13 cellular contexts compared by ENCODE assay signal in genomic region chr17:78027121-78027520, GRCh38.
"Had no signal": no experiment of that assay in that cellular context is flagged by ENCODE, and none has a peak within 500 bp of the region (broad histone marks: within the 10 kb centered on the region; RNA-seq: fewer than 3 reads in every experiment).

No MANE protein-coding gene starts in this region.

- H3K27me3 ChIP-seq: gastroesophageal sphincter had no signal

- DNase-seq: activated CD4-positive, alpha-beta T cell treated with anti-CD3 and anti-CD28 coated beads, Interleukin-2, amount 50 U/mL, for 4 hours; activated naive CD4-positive, alpha-beta T cell; central memory CD4-positive, alpha-beta T cell; hippocampal formation; kidney glomerular epithelial cell; stimulated activated CD4-positive, alpha-beta T cell treated with anti-CD3 and anti-CD28 coated beads, Interleukin-12 subunit alpha, Interleukin-12 subunit beta, amount 100 ng/mL, for 4 hours; stimulated activated naive CD4-positive, alpha-beta T cell treated with Interleukin-2 at 50 U/mL for 16 hours; trophoblast cell had no signal

- H3K9me3 ChIP-seq: gastroesophageal sphincter had no signal

- ATAC-seq: activated CD4-positive, CD25-positive, alpha-beta regulatory T cell treated with anti-CD3 and anti-CD28 coated beads, Interleukin-2, amount 50 U/mL, for 24 hours; gastroesophageal sphincter had no signal

- H3K27ac ChIP-seq: gastroesophageal sphincter had no signal

- H3K27ac Mint-ChIP-seq: dendritic cell treated with granulocyte-macrophage colony-stimulating factor and Interleukin-4, amounts not matched to agents 40 ng/mL and 50 ng/mL, for 4 days; nephron had no signal

- H3K9me3 Mint-ChIP-seq: dendritic cell treated with granulocyte-macrophage colony-stimulating factor and Interleukin-4, amounts not matched to agents 40 ng/mL and 50 ng/mL, for 4 days; nephron had no signal

- H3K4me3 Mint-ChIP-seq: dendritic cell treated with granulocyte-macrophage colony-stimulating factor and Interleukin-4, amounts not matched to agents 40 ng/mL and 50 ng/mL, for 4 days; nephron had no signal

- H3K4me3 ChIP-seq: gastroesophageal sphincter, lung had no signal

- H3K27me3 Mint-ChIP-seq: dendritic cell treated with granulocyte-macrophage colony-stimulating factor and Interleukin-4, amounts not matched to agents 40 ng/mL and 50 ng/mL, for 4 days had no signal
